19 cellular contexts compared by ENCODE assay signal in the genomic region with DNA sequence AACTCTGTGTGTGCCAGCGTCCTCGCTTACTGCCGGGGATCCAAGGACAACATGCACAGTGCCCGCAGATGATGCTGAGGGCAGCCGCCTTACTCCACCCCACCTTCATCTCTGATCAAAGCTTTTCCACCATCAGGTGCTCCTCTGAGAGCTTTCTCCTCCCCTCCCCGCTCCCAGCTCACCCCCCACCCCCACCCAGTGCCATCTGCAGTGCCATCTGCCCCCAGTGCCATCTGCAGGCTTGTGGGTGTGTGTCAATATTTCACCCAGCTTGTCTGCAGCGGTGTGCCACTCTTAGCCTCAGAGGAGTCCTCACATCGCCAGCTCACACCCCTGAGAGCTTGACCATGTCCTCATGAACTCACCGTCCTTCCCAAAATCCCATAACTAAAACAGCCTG.
"Had no signal": no experiment of that assay in that cellular context is flagged by ENCODE, and none has a peak within 500 bp of the region (broad histone marks: within the 10 kb centered on the region; RNA-seq: fewer than 3 reads in every experiment).

No MANE protein-coding gene starts in this region.

- H3K4me3 Mint-ChIP-seq: activated CD4-positive, alpha-beta memory T cell treated with anti-CD3 and anti-CD28 coated beads for 36 hours; activated T-helper 17 cell treated with anti-CD3 and anti-CD28 coated beads, Interleukin-2, amount 50 U/mL, for 72 hours; central memory CD8-positive, alpha-beta T cell; naive B cell; stimulated activated naive B cell treated with anti-CD40 and anti-IgM and Interleukin-4, amounts not matched to agents 10 μg/mL and 1 μg/mL and 100 μg/mL, for 72 hours had no signal

- H3K27me3 Mint-ChIP-seq: activated CD4-positive, alpha-beta memory T cell treated with anti-CD3 and anti-CD28 coated beads for 36 hours; activated T-helper 17 cell treated with anti-CD3 and anti-CD28 coated beads, Interleukin-2, amount 50 U/mL, for 72 hours; central memory CD8-positive, alpha-beta T cell; naive B cell; stimulated activated naive B cell treated with anti-CD40 and anti-IgM and Interleukin-4, amounts not matched to agents 10 μg/mL and 1 μg/mL and 100 μg/mL, for 72 hours had no signal

- DNase-seq: activated CD4-positive, alpha-beta memory T cell treated with anti-CD3 and anti-CD28 coated beads for 36 hours; activated CD4-positive, alpha-beta T cell treated with anti-CD3 and anti-CD28 coated beads for 4 hours; activated naive CD4-positive, alpha-beta T cell treated with Interleukin-2 at 50 U/mL for 16 hours; activated T-cell treated with anti-CD3 and anti-CD28 coated beads for 4 hours; aorta; brain microvascular endothelial cell; cortex of kidney; mesenchymal stem cell; mucosa of descending colon; naive B cell; sigmoid colon; stimulated activated CD4-positive, alpha-beta T cell treated with anti-CD3 and anti-CD28 coated beads, Interleukin-4, amount 100 ng/mL, for 4 hours; stimulated activated naive B cell treated with anti-CD40 and anti-IgM and Interleukin-4, amounts not matched to agents 10 μg/mL and 1 μg/mL and 100 μg/mL, for 72 hours; SW 1271 had no signal

- H3K27me3 ChIP-seq: brain microvascular endothelial cell, esophagus muscularis mucosa, gastroesophageal sphincter, sigmoid colon had no signal

- ATAC-seq: activated T-helper 17 cell treated with anti-CD3 and anti-CD28 coated beads, Interleukin-2, amount 50 U/mL, for 72 hours; gastroesophageal sphincter; mucosa of descending colon; stimulated activated naive B cell treated with anti-CD40 and anti-IgM and Interleukin-4, amounts not matched to agents 10 μg/mL and 1 μg/mL and 100 μg/mL, for 72 hours had no signal

- H3K9me3 Mint-ChIP-seq: activated CD4-positive, alpha-beta memory T cell treated with anti-CD3 and anti-CD28 coated beads for 36 hours; activated T-helper 17 cell treated with anti-CD3 and anti-CD28 coated beads, Interleukin-2, amount 50 U/mL, for 72 hours; central memory CD8-positive, alpha-beta T cell; stimulated activated naive B cell treated with anti-CD40 and anti-IgM and Interleukin-4, amounts not matched to agents 10 μg/mL and 1 μg/mL and 100 μg/mL, for 72 hours had no signal

- H3K27ac Mint-ChIP-seq: activated CD4-positive, alpha-beta memory T cell treated with anti-CD3 and anti-CD28 coated beads for 36 hours; activated T-helper 17 cell treated with anti-CD3 and anti-CD28 coated beads, Interleukin-2, amount 50 U/mL, for 72 hours; naive B cell; stimulated activated naive B cell treated with anti-CD40 and anti-IgM and Interleukin-4, amounts not matched to agents 10 μg/mL and 1 μg/mL and 100 μg/mL, for 72 hours had no signal

- H3K27ac ChIP-seq: brain microvascular endothelial cell, esophagus muscularis mucosa, gastroesophageal sphincter, parathyroid adenoma, sigmoid colon had no signal

- H3K36me3 Mint-ChIP-seq: activated CD4-positive, alpha-beta memory T cell treated with anti-CD3 and anti-CD28 coated beads for 36 hours; stimulated activated naive B cell treated with anti-CD40 and anti-IgM and Interleukin-4, amounts not matched to agents 10 μg/mL and 1 μg/mL and 100 μg/mL, for 72 hours had no signal

- H3K9me3 ChIP-seq: esophagus muscularis mucosa, gastroesophageal sphincter, mucosa of descending colon, sigmoid colon had no signal

- H3K4me3 ChIP-seq: esophagus muscularis mucosa, gastroesophageal sphincter, mucosa of descending colon, sigmoid colon had no signal

- H3K4me1 Mint-ChIP-seq: naive B cell; stimulated activated naive B cell treated with anti-CD40 and anti-IgM and Interleukin-4, amounts not matched to agents 10 μg/mL and 1 μg/mL and 100 μg/mL, for 72 hours had no signal

- H3K4me1 ChIP-seq: parathyroid adenoma, sigmoid colon had no signal

- H3K36me3 ChIP-seq: brain microvascular endothelial cell, gastroesophageal sphincter, sigmoid colon had no signal
